In genomic region chr13:99347911-99348451, GRCh38 we compare ENCODE assay signal across 1 cellular context.
TF ChIP-seq lines count a peak whose summit lies in the region.

No MANE protein-coding gene starts in this region.

TF ChIP-seq in GM12878, 131 proteins besides CTCF, POLR2A, EP300 and RAD21 (continued from another document):
- TF ChIP-seq ETV6 (conservative IDR thresholded peaks at IDR 0.05 in 1 of 2, IDR thresholded peaks at IDR 0.05 in 1 of 2; ENCODE audit: borderline replicate concordance in 1 of 2, low read depth in 1 of 2) (peak in 1 of 2 experiments; percentile 25; a peak in 1 of 4 replicates), CREM (IDR thresholded peaks at IDR 0.05; ENCODE audit: low read depth) (0 out of 2 replicates have a peak, but pooled peaks have one; percentile 46), ZBTB11 (CRISPR knock-in tag; IDR thresholded peaks at IDR 0.05) (no peak), CREB1 (IDR thresholded peaks at IDR 0.05; ENCODE audit: low read depth) (peak; percentile 7; the same call in 1 of the 2 replicates), RUNX3 (IDR thresholded peaks at IDR 0.05; ENCODE audit: low read length) (peak; percentile 13; the same call in 1 of the 2 replicates), ZNF207 (IDR thresholded peaks at IDR 0.05; ENCODE audit: borderline replicate concordance) (no peak), JUND (IDR thresholded peaks at IDR 0.05; ENCODE audit: low read depth, low read length) (no peak), TCF3 (IDR thresholded peaks at IDR 0.05; ENCODE audit: borderline replicate concordance, insufficient read depth, low read depth, low read length) (peak; percentile 96), JUNB (IDR thresholded peaks at IDR 0.05) (peak; percentile 87), MTA2 (IDR thresholded peaks at IDR 0.05; ENCODE audit: low read depth) (no peak), IRF4 (IDR thresholded peaks at IDR 0.05; ENCODE audit: low read depth, low read length) (peak; percentile 43; the same call in 1 of the 2 replicates), FOXM1 (IDR thresholded peaks at IDR 0.05; ENCODE audit: low read depth, low read length) (peak; percentile 67; the same call in 1 of the 2 replicates), CBFB (IDR thresholded peaks at IDR 0.05; ENCODE audit: low read depth) (no peak), TCF7 (IDR thresholded peaks at IDR 0.05; ENCODE audit: borderline replicate concordance) (no peak), SPI1 (IDR thresholded peaks at IDR 0.05; ENCODE audit: borderline replicate concordance, insufficient read depth, low read depth, low read length) (no peak), SMAD1 (IDR thresholded peaks at IDR 0.05; ENCODE audit: low read depth, partially characterized antibody) (no peak), ATF7 (IDR thresholded peaks at IDR 0.05; ENCODE audit: low read depth) (no peak), TCF12 (IDR thresholded peaks at IDR 0.05; ENCODE audit: low read depth, low read length) (peak; percentile 94), YBX1 (IDR thresholded peaks at IDR 0.05) (no peak), NFIC (IDR thresholded peaks at IDR 0.05; ENCODE audit: low read depth, low read length) (peak; percentile 68; the same call in 1 of the 2 replicates), ATF2 (IDR thresholded peaks at IDR 0.05; ENCODE audit: low read length) (peak; percentile 72), ELK1 (IDR thresholded peaks at IDR 0.05; ENCODE audit: low read depth, low read length) (no peak)
TF ChIP-seq in GM12878: peak in this region for 14.
